Comparison of ENCODE assay signal across 1 cellular context in genomic region chr16:27289669-27290068, GRCh38.
TF ChIP-seq lines count a peak whose summit lies in the region.

No MANE protein-coding gene starts in this region.

TF ChIP-seq in H1, 55 proteins besides CTCF, POLR2A, EP300 and RAD21:
- TF ChIP-seq SRF (IDR thresholded peaks at IDR 0.05; ENCODE audit: low read depth, low read length) (no peak), SUZ12 (IDR thresholded peaks at IDR 0.05; ENCODE audit: low read length) (no peak), E2F6 (IDR thresholded peaks at IDR 0.05) (no peak), SP1 (IDR thresholded peaks at IDR 0.05; ENCODE audit: low read depth, low read length) (no peak), KDM1A (IDR thresholded peaks at IDR 0.05; ENCODE audit: borderline replicate concordance, low read length) (no peak), NRF1 (IDR thresholded peaks at IDR 0.05; ENCODE audit: low read depth, low read length) (no peak), RNF2 (IDR thresholded peaks at IDR 0.05; ENCODE audit: borderline replicate concordance, low read depth, low read length, missing control alignments, poor library complexity, severe bottlenecking) (no peak), NANOG (IDR thresholded peaks at IDR 0.05; ENCODE audit: insufficient read depth, low read depth, low read length, poor library complexity, severe bottlenecking) (no peak)
